ENCODE assay signal across 27 cellular contexts in genomic region chr17:41942626-41943025, GRCh38. TPM values are rescaled to one million over a fixed set of nuclear protein-coding genes. Genes with fewer than 3 reads are reported as not detected.
"Had no signal": no experiment of that assay in that cellular context is flagged by ENCODE, and none has a peak within 500 bp of the region (broad histone marks: within the 10 kb centered on the region; RNA-seq: fewer than 3 reads in every experiment).

No MANE protein-coding gene starts in this region.

- H3K4me1 ChIP-seq: ascending aorta, breast epithelium, esophagus squamous epithelium, gastroesophageal sphincter had no signal

- H3K36me3 ChIP-seq: ascending aorta, breast epithelium, cardiac muscle cell, esophagus squamous epithelium, WERI-Rb-1 had no signal

- H3K4me3 ChIP-seq: ascending aorta, breast epithelium, cardiac muscle cell, coronary artery, dorsolateral prefrontal cortex, esophagus squamous epithelium, gastroesophageal sphincter had no signal

- DNase-seq: activated B cell treated with CpG ODN at 0.5 μM for 24 hours; activated CD4-positive, alpha-beta T cell treated with anti-CD3 and anti-CD28 coated beads for 48 hours; activated CD4-positive, alpha-beta T cell treated with anti-CD3 and anti-CD28 coated beads, Interleukin-2, amount 50 U/mL, for 1 hour; activated CD4-positive, alpha-beta T cell treated with anti-CD3 and anti-CD28 coated beads, Interleukin-2, amount 50 U/mL, for 48 hours; activated CD8-positive, alpha-beta memory T cell treated with anti-CD3 and anti-CD28 coated beads for 24 hours; activated CD8-positive, alpha-beta T cell treated with anti-CD3 and anti-CD28 coated beads for 36 hours; activated effector memory CD4-positive, alpha-beta T cell treated with Interleukin-2 at 50 U/mL for 16 hours; activated gamma-delta T cell treated with Interleukin-2 at 50 U/mL for 16 hours; activated naive CD4-positive, alpha-beta T cell treated with anti-CD3 and anti-CD28 coated beads, Interleukin-2, amount 50 U/mL, for 16 hours; activated naive CD4-positive, alpha-beta T cell treated with Interleukin-2 at 50 U/mL for 16 hours; activated T-cell treated with anti-CD3 and anti-CD28 coated beads, Interleukin-2, amount 50 U/mL, for 4 hours; dorsolateral prefrontal cortex; effector memory CD8-positive, alpha-beta T cell; erythroblast; esophagus squamous epithelium; foreskin melanocyte; T-helper 1 cell; T-helper 17 cell; T1000; WERI-Rb-1 had no signal

- H3K27ac ChIP-seq: ascending aorta, breast epithelium, cardiac muscle cell, coronary artery, dorsolateral prefrontal cortex, esophagus squamous epithelium, gastroesophageal sphincter, WERI-Rb-1 had no signal

- H3K9me3 ChIP-seq: ascending aorta, breast epithelium, esophagus squamous epithelium, gastroesophageal sphincter had no signal

- H3K27me3 ChIP-seq: ascending aorta, breast epithelium, cardiac muscle cell, dorsolateral prefrontal cortex, esophagus squamous epithelium, gastroesophageal sphincter had no signal

- ATAC-seq: activated CD4-positive, CD25-positive, alpha-beta regulatory T cell treated with anti-CD3 and anti-CD28 coated beads, Interleukin-2, amount 50 U/mL, for 24 hours; activated CD8-positive, alpha-beta T cell treated with anti-CD3 and anti-CD28 coated beads for 36 hours; activated T-cell treated with anti-CD3 and anti-CD28 coated beads, Interleukin-2, amount 50 U/mL, for 4 hours; activated T-helper 17 cell treated with anti-CD3 and anti-CD28 coated beads, Interleukin-2, amount 50 U/mL, for 72 hours; effector memory CD8-positive, alpha-beta T cell; gastroesophageal sphincter; T-helper 17 cell had no signal

RNA-seq across cellular contexts. Expression of gene ODAD4, which starts 12.2 kb away (rescaled TPM):
- total RNA-seq: ascending aorta had no signal
